ENCODE assay signal across 14 cellular contexts in the genomic region with DNA sequence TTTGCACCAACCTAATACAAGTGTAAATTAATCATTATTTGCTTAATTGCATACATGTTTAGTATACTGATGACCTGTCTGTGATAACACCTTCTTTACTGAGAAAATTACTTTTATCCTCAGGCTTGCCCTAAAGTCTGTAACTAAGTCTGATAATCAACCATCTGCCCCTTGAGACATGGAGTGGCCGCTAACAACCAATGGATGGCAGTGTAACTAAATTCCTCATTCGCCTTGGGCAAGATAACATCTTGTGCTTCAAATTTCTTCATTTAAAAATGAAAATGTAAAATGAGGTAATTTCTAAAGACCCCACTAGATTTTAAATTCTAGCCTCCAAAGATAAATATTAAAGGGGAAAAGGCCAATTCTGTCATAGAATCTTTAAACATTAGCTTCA.
DNase-seq lines count a peak whose midpoint lies in the region; ATAC-seq and TF ChIP-seq lines count a peak whose summit lies in the region.
"Had no signal": no experiment of that assay in that cellular context is flagged by ENCODE, and none has a peak within 500 bp of the region (broad histone marks: within the 10 kb centered on the region; RNA-seq: fewer than 3 reads in every experiment).

No MANE protein-coding gene starts in this region.

- intact Hi-C loops in body of pancreas (cut with DNase I) = no loop called here

- no peak overlapping the region for H3K4me3 ChIP-seq in body of pancreas

- 58 to 69% methylated on average over 2 of the region's 2 CpGs for WGBS in body of pancreas, 2 donors

- H3K4me1 ChIP-seq in body of pancreas = peaks cover 7% of the 10 kb centered on the region
- H3K4me1 ChIP-seq: Caco-2 had no signal

- ATAC-seq in body of pancreas (no peak), HG02981 (IDR thresholded peaks at IDR 0.05; ENCODE audit: unreplicated experiment) (no peak), GM21786 (IDR thresholded peaks at IDR 0.05; ENCODE audit: unreplicated experiment) (no peak), GM18517 (IDR thresholded peaks at IDR 0.05; ENCODE audit: unreplicated experiment) (no peak)

- TF ChIP-seq POLR2A in body of pancreas (IDR thresholded peaks at IDR 0.05) = no peak

- H3K27ac ChIP-seq in body of pancreas = no peak overlapping the region
- H3K27ac ChIP-seq: KMS-11 had no signal

- peak in 5 of 7 experiments; percentile 17 to 32 (median 27) for TF ChIP-seq CTCF in body of pancreas (IDR thresholded peaks at IDR 0.05)

- no peaks in the 10 kb centered on the region for H3K36me3 ChIP-seq in body of pancreas (replicated peaks in 1 of 2; ENCODE audit: insufficient read depth in 1 of 2, low read depth in 2 of 2)

- no peaks in the 10 kb centered on the region for H3K27me3 ChIP-seq in body of pancreas

- no peaks in the 10 kb centered on the region for H3K9me3 ChIP-seq in body of pancreas
- H3K9me3 ChIP-seq: Caco-2 had no signal

- DNase-seq in DMS 273 treated with DMSO at 0.1 percent for 48 hours (lab: John Stamatoyannopoulos, UW) (peak; percentile 36), LHCN-M2 (ENCODE audit: low read depth) (peak; percentile 42), body of pancreas (no peak), myocyte (ENCODE audit: low read depth) (peak; percentile 20), Ammon's horn (ENCODE audit: low spot score) (no peak)
- DNase-seq: activated CD4-positive, alpha-beta T cell treated with anti-CD3 and anti-CD28 coated beads, Interleukin-2, amount 50 U/mL, for 4 hours; activated naive CD4-positive, alpha-beta T cell treated with anti-CD3 and anti-CD28 coated beads, Interleukin-2, amount 10 ng/mL, durations not matched to agents 7 days and 5 days; NCI-H510A treated with DMSO at 0.1 percent for 48 hours; SW 1271 had no signal

Comparison
In these comparisons a context has a peak if more than half of its experiments do, and no peak if none do; other contexts are left out.
1. DNase-seq: peak in DMS 273 treated with DMSO at 0.1 percent for 48 hours (single experiment), LHCN-M2 (single experiment) and myocyte (single experiment); none in body of pancreas (0 of 4) and Ammon's horn (single experiment).